1 cellular context compared by ENCODE assay signal in genomic region chr1:100313382-100313781, GRCh38.
TF ChIP-seq lines count a peak whose summit lies in the region.

No MANE protein-coding gene starts in this region.

TF ChIP-seq in K562, 482 proteins besides CTCF, POLR2A, EP300 and RAD21:
- TF ChIP-seq NFE2 (IDR thresholded peaks at IDR 0.05; ENCODE audit: low read depth): 0 out of 2 replicates have a peak, but pooled peaks have one; percentile 22
- no peak for TF ChIP-seq ZNF778 (CRISPR knock-in tag; IDR thresholded peaks at IDR 0.05)
- TF ChIP-seq SOX6 (IDR thresholded peaks at IDR 0.05): 0 out of 2 replicates have a peak, but pooled peaks have one; percentile 42
